Comparison of ENCODE assay signal across 16 cellular contexts in genomic region chr18:28512357-28512756, GRCh38.
DNase-seq lines count a peak whose midpoint lies in the region; ATAC-seq and TF ChIP-seq lines count a peak whose summit lies in the region.
"Had no signal": no experiment of that assay in that cellular context is flagged by ENCODE, and none has a peak within 500 bp of the region (broad histone marks: within the 10 kb centered on the region; RNA-seq: fewer than 3 reads in every experiment).

No MANE protein-coding gene starts in this region.

- H3K9me3 ChIP-seq in SJSA1 (replicated peaks), result no peaks in the 10 kb centered on the region
- H3K9me3 ChIP-seq in right atrium auricular region, result no peaks in the 10 kb centered on the region
- no peaks in the 10 kb centered on the region for H3K9me3 ChIP-seq in Peyer's patch
- H3K9me3 ChIP-seq: gastroesophageal sphincter, pancreas had no signal

- H3K4me1 ChIP-seq in SJSA1 (replicated peaks), result peaks cover 34% of the 10 kb centered on the region
- H3K4me1 ChIP-seq in right atrium auricular region, result no peaks in the 10 kb centered on the region
- no peaks in the 10 kb centered on the region for H3K4me1 ChIP-seq in Peyer's patch
- H3K4me1 ChIP-seq: gastroesophageal sphincter, pancreas had no signal

- no peaks in the 10 kb centered on the region for H3K27me3 Mint-ChIP-seq in T-cell
- H3K27me3 Mint-ChIP-seq: activated naive CD8-positive, alpha-beta T cell had no signal

- peak; percentile 4 for DNase-seq in EH (ENCODE audit: low read depth)
- peak in 1 of 2 experiments; percentile 41 for DNase-seq in SJSA1 (ENCODE audit: low read depth in 1 of 2, low spot score in 2 of 2)
- no peak for DNase-seq in right atrium auricular region (ENCODE audit: low spot score)
- DNase-seq in T-cell, result no peak
- no peak for DNase-seq in Peyer's patch
- no peak for DNase-seq in DMS79 treated with DMSO at 0.1 percent for 48 hours (lab: John Stamatoyannopoulos, UW)
- no peak for DNase-seq in DMS114 treated with DMSO at 0.1 percent for 48 hours (lab: John Stamatoyannopoulos, UW; ENCODE audit: unreplicated experiment)
- DNase-seq: activated CD8-positive, alpha-beta memory T cell treated with anti-CD3 and anti-CD28 coated beads for 24 hours; NCI-H1092; NCI-H774; pancreas had no signal

- H3K4me3 ChIP-seq in SJSA1 (peak overlapping the region; percentile 12; the same call in 1 of the 2 replicates), right atrium auricular region (peak overlapping the region; percentile 7), Peyer's patch (no peak overlapping the region)
- H3K4me3 ChIP-seq: gastroesophageal sphincter, pancreas had no signal

- peaks cover 10 to 18% (median 15%) of the 10 kb centered on the region in 3 donors for H3K9me3 Mint-ChIP-seq in T-cell

- H3K27ac ChIP-seq in SJSA1 (peak overlapping the region; percentile 63), right atrium auricular region (no peak overlapping the region), Peyer's patch (no peak overlapping the region)
- H3K27ac ChIP-seq: C4-2B, gastroesophageal sphincter, pancreas had no signal

- CTCF ChIA-PET in T-cell (lab: Charles Lee), result no interaction called here

- no peaks in the 10 kb centered on the region for H3K4me1 Mint-ChIP-seq in T-cell

- H3K36me3 Mint-ChIP-seq in T-cell, result no peaks in the 10 kb centered on the region
- H3K36me3 Mint-ChIP-seq: activated naive CD8-positive, alpha-beta T cell had no signal

- no peaks in the 10 kb centered on the region for H3K27me3 ChIP-seq in SJSA1 (replicated peaks)
- no peaks in the 10 kb centered on the region for H3K27me3 ChIP-seq in right atrium auricular region
- no peaks in the 10 kb centered on the region for H3K27me3 ChIP-seq in Peyer's patch
- H3K27me3 ChIP-seq: gastroesophageal sphincter, pancreas had no signal

- no peak overlapping the region for H3K4me3 Mint-ChIP-seq in T-cell
- H3K4me3 Mint-ChIP-seq: activated naive CD8-positive, alpha-beta T cell; T-helper 1 cell treated with Interleukin-12 subunit alpha and Interleukin-12 subunit beta and Interleukin-4 antibody, amounts not matched to agents 30 μg/mL and 1 μg/mL, for 36 hours had no signal

- H3K36me3 ChIP-seq in SJSA1 (no peaks in the 10 kb centered on the region), right atrium auricular region (no peaks in the 10 kb centered on the region), Peyer's patch (no peaks in the 10 kb centered on the region)
- H3K36me3 ChIP-seq: gastroesophageal sphincter, pancreas had no signal

- POLR2A ChIA-PET in T-cell (lab: Charles Lee), result interaction anchor here in 1 of 2 donors (0.6 kb wide), 1 partner anchor 267 kb away, joined by 4 read pairs; no protein-coding TSS in a partner anchor

- TF ChIP-seq CTCF in right atrium auricular region (IDR thresholded peaks at IDR 0.05), result no peak
- TF ChIP-seq CTCF in Peyer's patch (IDR thresholded peaks at IDR 0.05), result no peak

- peak; percentile 56 for ATAC-seq in HG02623 (IDR thresholded peaks at IDR 0.05; ENCODE audit: unreplicated experiment)
- ATAC-seq in T-cell (replicated peaks in 1 of 4), result no peak
- ATAC-seq: gastroesophageal sphincter, pancreas had no signal

- H3K27ac Mint-ChIP-seq in T-cell, result no peak overlapping the region
- H3K27ac Mint-ChIP-seq: activated naive CD8-positive, alpha-beta T cell; T-helper 1 cell treated with Interleukin-12 subunit alpha and Interleukin-12 subunit beta and Interleukin-4 antibody, amounts not matched to agents 30 μg/mL and 1 μg/mL, for 36 hours had no signal

- no peak for TF ChIP-seq POLR2A in Peyer's patch (IDR thresholded peaks at IDR 0.05)

Comparison
In these comparisons a context has a peak if more than half of its experiments do, and no peak if none do; other contexts are left out.
1. H3K4me3 ChIP-seq: peak in SJSA1 (single experiment) and right atrium auricular region (2 of 2); none in Peyer's patch (0 of 4).